8 cellular contexts compared by ENCODE assay signal in the genomic region with DNA sequence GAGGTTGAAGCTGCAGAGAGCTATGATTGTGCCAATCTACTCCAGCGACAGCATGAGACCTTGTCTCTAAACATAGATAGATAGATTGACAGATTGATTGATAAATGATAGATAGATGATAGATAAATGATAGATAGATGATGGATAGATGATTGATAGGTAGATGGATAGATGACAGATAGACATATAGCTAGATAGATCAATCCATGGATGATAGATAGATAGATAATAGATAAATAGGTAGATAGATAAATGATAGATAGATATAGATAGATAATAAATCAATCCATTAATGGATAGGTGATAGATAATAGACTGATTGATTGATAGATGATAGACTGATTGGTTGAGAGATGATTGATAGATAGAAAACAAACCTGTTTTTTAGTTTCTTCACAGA.
"Had no signal": no experiment of that assay in that cellular context is flagged by ENCODE, and none has a peak within 500 bp of the region (broad histone marks: within the 10 kb centered on the region; RNA-seq: fewer than 3 reads in every experiment).

No MANE protein-coding gene starts in this region.

- FAIRE-seq: G401.6, GM12878, GM12891, GM12892, GM18507, GM19239 had no signal

- DNase-seq: GDM1, GF-D8 had no signal

- ATAC-seq: GM12878 had no signal

- H3K4me3 ChIP-seq: GM12878 had no signal
